Comparison of ENCODE assay signal across 21 cellular contexts in the genomic region with DNA sequence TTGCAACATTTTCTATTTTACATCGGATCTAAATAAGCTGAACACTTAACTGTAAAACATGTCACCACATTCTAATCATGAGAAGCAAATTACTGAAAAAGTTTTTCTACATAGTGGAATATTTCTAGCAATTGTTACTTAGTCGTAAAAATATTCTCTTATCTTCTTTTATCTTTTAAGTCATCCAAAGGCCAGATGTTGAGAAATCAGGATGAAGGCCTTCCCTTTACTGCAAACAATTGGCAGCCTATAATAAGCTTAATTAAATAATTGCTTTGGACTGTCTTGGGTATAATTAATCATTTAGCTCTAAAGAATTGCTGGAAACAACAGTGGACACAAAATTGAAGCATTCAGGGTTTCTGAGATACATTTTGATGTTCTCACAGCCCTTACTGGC.
"Had no signal": no experiment of that assay in that cellular context is flagged by ENCODE, and none has a peak within 500 bp of the region (broad histone marks: within the 10 kb centered on the region; RNA-seq: fewer than 3 reads in every experiment).

No MANE protein-coding gene starts in this region.

- ATAC-seq: activated T-cell treated with anti-CD3 and anti-CD28 coated beads, Interleukin-2, amount 50 U/mL, for 72 hours; body of pancreas; gastroesophageal sphincter; heart right ventricle; natural killer cell; sciatic nerve; stimulated activated effector memory CD8-positive, alpha-beta T cell treated with anti-CD3 and anti-CD28 coated beads, Interleukin-12 subunit alpha, Interleukin-12 subunit beta, amount 100 ng/mL, for 72 hours had no signal

- H3K27ac ChIP-seq: body of pancreas, colonic mucosa, gastroesophageal sphincter, heart right ventricle, neutrophil, parathyroid adenoma, testis, upper lobe of left lung had no signal

- H3K4me3 ChIP-seq: body of pancreas, colonic mucosa, gastroesophageal sphincter, heart right ventricle, testis, upper lobe of left lung had no signal

- H3K36me3 ChIP-seq: colonic mucosa, gastroesophageal sphincter, heart right ventricle, neutrophil, upper lobe of left lung had no signal

- H3K9ac ChIP-seq: parathyroid adenoma had no signal

- H3K4me1 ChIP-seq: body of pancreas, colonic mucosa, gastroesophageal sphincter, heart right ventricle, parathyroid adenoma, testis, upper lobe of left lung had no signal

- H2AFZ ChIP-seq: parathyroid adenoma had no signal

- DNase-seq: activated CD4-positive, alpha-beta T cell treated with anti-CD3 and anti-CD28 coated beads, Interleukin-2, amount 50 U/mL, for 1 hour; activated CD8-positive, alpha-beta memory T cell treated with anti-CD3 and anti-CD28 coated beads for 24 hours; activated effector memory CD4-positive, alpha-beta T cell treated with anti-CD3 and anti-CD28 coated beads, Interleukin-2, amount 50 U/mL, for 16 hours; activated T-cell treated with anti-CD3 and anti-CD28 coated beads, Interleukin-2, amount 50 U/mL, for 72 hours; amniotic stem cell; body of pancreas; central memory CD4-positive, alpha-beta T cell; erythroblast; heart right ventricle; immature natural killer cell; mesendoderm; natural killer cell; stimulated activated CD4-positive, alpha-beta T cell treated with anti-CD3 and anti-CD28 coated beads, Interleukin-4, amount 100 ng/mL, for 24 hours; testis had no signal

- H3K79me2 ChIP-seq: parathyroid adenoma had no signal

- H3K27me3 ChIP-seq: body of pancreas, colonic mucosa, gastroesophageal sphincter, heart right ventricle, neutrophil, testis, upper lobe of left lung had no signal

- H3K9me3 ChIP-seq: body of pancreas, colonic mucosa, gastroesophageal sphincter, heart right ventricle, neutrophil, testis, upper lobe of left lung had no signal
